ENCODE assay signal across 8 cellular contexts in the genomic region with DNA sequence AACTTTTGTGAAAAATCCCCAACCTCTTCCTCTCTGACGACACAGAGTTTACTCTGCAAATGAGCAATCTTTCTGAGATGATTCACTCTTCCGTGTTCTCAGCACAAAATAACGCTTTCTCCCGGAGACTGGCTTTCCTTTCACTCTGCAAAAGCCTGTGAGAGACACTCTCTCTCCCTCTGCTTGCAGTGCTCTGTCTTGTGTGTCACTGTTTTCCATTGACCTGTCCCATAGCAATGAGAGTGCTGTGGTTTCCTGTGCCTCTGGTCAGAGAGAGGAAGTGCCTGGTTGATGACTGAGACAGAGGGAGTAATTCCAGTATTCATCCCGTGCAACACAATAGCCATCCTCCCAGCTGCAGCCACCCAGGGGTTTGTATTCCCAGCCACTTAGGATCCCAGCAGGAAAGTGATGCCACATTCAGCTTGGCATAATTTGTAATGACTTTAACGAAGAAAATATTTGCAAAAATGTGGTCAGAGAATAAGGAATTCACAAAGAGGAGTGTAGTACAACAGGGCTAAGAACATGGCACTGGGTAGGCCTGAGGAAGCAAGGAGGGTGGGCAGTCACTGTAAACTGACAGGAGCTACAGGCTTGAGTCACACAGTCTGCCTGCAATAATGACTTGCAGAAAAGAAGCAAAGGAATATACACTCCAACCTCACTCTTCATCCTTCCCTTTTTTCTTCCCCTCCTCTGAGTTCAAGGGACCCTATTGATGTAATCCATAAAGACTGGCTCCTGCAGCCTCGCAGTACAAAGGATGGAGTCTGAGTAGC.
A peak's percentile ranks its signal among the peaks of the same experiment; 100 is the strongest.
DNase-seq lines count a peak whose midpoint lies in the region; ATAC-seq and TF ChIP-seq lines count a peak whose summit lies in the region.

No MANE protein-coding gene starts in this region.

- H3K27ac Mint-ChIP-seq in endodermal cell: peak overlapping the region; percentile 12

- no peak overlapping the region for H3K4me3 Mint-ChIP-seq in endodermal cell

- H3K36me3 ChIP-seq in BJ (ENCODE audit: control insufficient read depth, insufficient read depth, low read length): no peaks in the 10 kb centered on the region
- no peaks in the 10 kb centered on the region for H3K36me3 ChIP-seq in PC-9 (ENCODE audit: low read depth)
- peaks cover 25% of the 10 kb centered on the region for H3K36me3 ChIP-seq in endodermal cell (ENCODE audit: control insufficient read depth, insufficient read depth, low read length)

- H3K9me3 ChIP-seq in PC-9 (ENCODE audit: insufficient read depth, low read depth) (peaks cover 7% of the 10 kb centered on the region; the same call in 1 of the 2 replicates), endodermal cell (ENCODE audit: control insufficient read depth, low read length) (no peaks in the 10 kb centered on the region)

- CTCF ChIA-PET in BJ (lab: Yijun Ruan, JAX): interaction anchor here (1.5 kb wide), 1 partner anchor 31 kb away, joined by 3 read pairs; no protein-coding TSS in a partner anchor
- CTCF ChIA-PET in PC-9 (lab: Charles Lee): no interaction called here

- H3K4me1 ChIP-seq in PC-9 (replicated peaks; ENCODE audit: insufficient read depth): peaks cover 40% of the 10 kb centered on the region
- no peaks in the 10 kb centered on the region for H3K4me1 ChIP-seq in endodermal cell (ENCODE audit: control insufficient read depth, insufficient read depth, low read length)

- no peaks in the 10 kb centered on the region for H4K20me1 ChIP-seq in PC-9 (ENCODE audit: insufficient read depth)

- no peaks in the 10 kb centered on the region for H3K27me3 ChIP-seq in BJ (ENCODE audit: control insufficient read depth, insufficient read depth, low read length)
- no peaks in the 10 kb centered on the region for H3K27me3 ChIP-seq in PC-9 (ENCODE audit: insufficient read depth, low read depth)
- H3K27me3 ChIP-seq in endodermal cell (ENCODE audit: control insufficient read depth, insufficient read depth, low read length, poor library complexity, severe bottlenecking): no peaks in the 10 kb centered on the region

- WGBS in endodermal cell (ENCODE audit: insufficient coverage in 1 of 2, insufficient read length in 1 of 2), 2 experiments: 47 to 63% methylated on average over 6 to 7 of the region's 7 CpGs

- H3K79me2 ChIP-seq in PC-9 (ENCODE audit: low read depth): no peaks in the 10 kb centered on the region

- H3K27me3 Mint-ChIP-seq in endodermal cell (ENCODE audit: insufficient read depth): no peaks in the 10 kb centered on the region

- peaks cover 21% of the 10 kb centered on the region for H3F3A ChIP-seq in PC-9 (ENCODE audit: insufficient read depth, low read depth)

- H3K4me1 Mint-ChIP-seq in endodermal cell: peaks cover 7% of the 10 kb centered on the region

- peaks cover 8% of the 10 kb centered on the region for H3K36me3 Mint-ChIP-seq in endodermal cell (ENCODE audit: low read depth)

- H3K9ac ChIP-seq in endodermal cell (ENCODE audit: extremely low read depth, low read length, poor library complexity, severe bottlenecking): no peak overlapping the region

- H2AFZ ChIP-seq in PC-9: peak overlapping the region; percentile 71

- TF ChIP-seq CTCF in BJ (IDR thresholded peaks at IDR 0.05; ENCODE audit: insufficient read depth, low read depth, low read length) (no peak), PC-9 (conservative IDR thresholded peaks at IDR 0.05) (no peak), endodermal cell (conservative IDR thresholded peaks at IDR 0.05) (no peak), omental fat pad (IDR thresholded peaks at IDR 0.05) (no peak)

- H3K4me2 ChIP-seq in PC-9: peak overlapping the region; percentile 71

- TSS peak; percentile 58 for BruUV-seq in PC-9 (replicated peaks; lab: Mats Ljungman, UMichigan)

- peak overlapping the region; percentile 23; the same call in 1 of the 2 replicates for H3K4me3 ChIP-seq in BJ (ENCODE audit: low read depth, low read length)
- peak overlapping the region; percentile 40; the same call in 1 of the 2 replicates for H3K4me3 ChIP-seq in PC-9
- H3K4me3 ChIP-seq in endodermal cell (ENCODE audit: low read length): no peak overlapping the region

- DNase-seq in BJ (ENCODE audit: low read depth) (peak; percentile 95), PC-9 (peak; percentile 57 to 67), endodermal cell (peak; percentile 80), non-pigmented ciliary epithelial cell (ENCODE audit: low read depth) (peak; percentile 99), omental fat pad (ENCODE audit: low spot score) (no peak), cerebellar nuclear complex (lab: John Stamatoyannopoulos, UW) (no peak)

- no peaks in the 10 kb centered on the region for H3K9me2 ChIP-seq in PC-9 (ENCODE audit: insufficient read depth)

- POLR2A ChIA-PET in BJ (lab: Charles Lee): interaction anchor here (0.6 kb wide), 1 partner anchor 468 kb away, joined by 4 read pairs; no protein-coding TSS in a partner anchor
- POLR2A ChIA-PET in PC-9 (lab: Charles Lee; ENCODE audit: unreplicated experiment): no interaction called here

- intact Hi-C loops in PC-9 (cut with micrococcal nuclease; ENCODE audit: unreplicated experiment): loop anchor here (5.0 kb wide), 1 partner anchor 462 kb away; the partner anchor contains the start of gene RGMB

- no peaks in the 10 kb centered on the region for H3K9me3 Mint-ChIP-seq in endodermal cell

- H3K27ac ChIP-seq in PC-9: peak overlapping the region; percentile 84
- peak overlapping the region; percentile 62 for H3K27ac ChIP-seq in endodermal cell (ENCODE audit: low read depth, low read length)

- ATAC-seq in GM18873 (IDR thresholded peaks at IDR 0.05; ENCODE audit: low FRiP score, unreplicated experiment): peak; percentile 93
- ATAC-seq in HG03039 (IDR thresholded peaks at IDR 0.05; ENCODE audit: unreplicated experiment): peak; percentile 85
- ATAC-seq in omental fat pad (ENCODE audit: low FRiP score): no peak

Comparison
In these comparisons a context has a peak if more than half of its experiments do, and no peak if none do; other contexts are left out.
1. DNase-seq: peak in BJ (single experiment), PC-9 (2 of 2), endodermal cell (single experiment) and non-pigmented ciliary epithelial cell (single experiment); none in omental fat pad (single experiment) and cerebellar nuclear complex (0 of 2).